In the genomic region with DNA sequence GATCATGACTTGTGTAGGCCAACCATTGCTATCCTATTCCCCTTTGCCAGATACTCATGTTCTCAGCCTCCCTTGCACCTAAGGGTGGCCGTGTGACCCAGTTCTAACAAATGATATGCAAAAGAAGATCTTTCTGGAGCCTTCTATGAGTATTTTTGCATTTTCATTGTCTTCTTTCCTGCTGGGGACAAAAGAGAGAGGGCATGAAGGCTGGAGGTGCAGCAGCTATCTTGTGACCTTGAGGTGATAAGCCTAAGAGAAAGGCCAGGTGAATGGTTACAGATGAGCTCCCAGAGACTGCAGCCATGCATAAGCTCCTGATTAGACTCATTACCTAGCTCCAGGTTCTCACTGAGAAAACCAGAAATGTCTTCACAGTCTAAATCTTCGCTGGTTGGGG, we compare ENCODE assay signal across 1 cellular context.
TF ChIP-seq lines count a peak whose summit lies in the region.

No MANE protein-coding gene starts in this region.

TF ChIP-seq in K562, 482 proteins besides CTCF, POLR2A, EP300 and RAD21 (continued from another document):
- TF ChIP-seq, protein P1, sequence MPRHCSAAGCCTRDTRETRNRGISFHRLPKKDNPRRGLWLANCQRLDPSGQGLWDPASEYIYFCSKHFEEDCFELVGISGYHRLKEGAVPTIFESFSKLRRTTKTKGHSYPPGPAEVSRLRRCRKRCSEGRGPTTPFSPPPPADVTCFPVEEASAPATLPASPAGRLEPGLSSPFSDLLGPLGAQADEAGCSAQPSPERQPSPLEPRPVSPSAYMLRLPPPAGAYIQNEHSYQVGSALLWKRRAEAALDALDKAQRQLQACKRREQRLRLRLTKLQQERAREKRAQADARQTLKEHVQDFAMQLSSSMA (CRISPR knock-in tag; IDR thresholded peaks at IDR 0.05), result no peak
- no peak for TF ChIP-seq TAF1 (IDR thresholded peaks at IDR 0.05; ENCODE audit: control insufficient read depth, extremely low read depth, insufficient read depth, low read length, severe bottlenecking)
- TF ChIP-seq KDM1A (IDR thresholded peaks at IDR 0.05), result peak in 1 of 2 experiments; percentile 28; a peak in 1 of 4 replicates
- peak; percentile 72 for TF ChIP-seq BCOR (IDR thresholded peaks at IDR 0.05)
- TF ChIP-seq ADNP (tag; IDR thresholded peaks at IDR 0.05), result 0 out of 2 replicates have a peak, but pooled peaks have one; percentile 32
- TF ChIP-seq RBM25 (IDR thresholded peaks at IDR 0.05; ENCODE audit: low read depth, low read length, severe bottlenecking), result peak; percentile 93
- no peak for TF ChIP-seq EZH2 (IDR thresholded peaks at IDR 0.05; ENCODE audit: borderline replicate concordance, low read depth, low read length)
TF ChIP-seq in K562: peak in this region for 4.
